9 cellular contexts compared by ENCODE assay signal in genomic region chr19:39937094-39937493, GRCh38. TPM values are rescaled to one million over a fixed set of nuclear protein-coding genes. Genes with fewer than 3 reads are reported as not detected.
A peak's percentile ranks its signal among the peaks of the same experiment; 100 is the strongest.
DNase-seq lines count a peak whose midpoint lies in the region; ATAC-seq and FAIRE-seq lines count a peak whose summit lies in the region.
"Had no signal": no experiment of that assay in that cellular context is flagged by ENCODE, and none has a peak within 500 bp of the region (broad histone marks: within the 10 kb centered on the region; RNA-seq: fewer than 3 reads in every experiment).

No MANE protein-coding gene starts in this region.

- DNase-seq in GM18507 (ENCODE audit: extremely low spot score, insufficient read length, low read depth) = no peak
- DNase-seq in activated CD8-positive, alpha-beta memory T cell treated with anti-CD3 and anti-CD28 coated beads for 24 hours = peak; percentile 73
- DNase-seq in effector memory CD4-positive, alpha-beta T cell = peak in 1 of 3 donors; percentile 30
- peak; percentile 58 for DNase-seq in stimulated activated CD8-positive, alpha-beta memory T cell treated with anti-CD3 and anti-CD28 coated beads, Interleukin-4, amount 100 ng/mL, for 48 hours
- DNase-seq in DMS 273 treated with DMSO at 0.1 percent for 48 hours (lab: John Stamatoyannopoulos, UW) = no peak
- DNase-seq: Right ventricle myocardium superior had no signal

- no peaks in the 10 kb centered on the region for H3K9me3 ChIP-seq in effector memory CD4-positive, alpha-beta T cell (ENCODE audit: control insufficient read depth, low read length)

- no peak overlapping the region for H3K4me3 ChIP-seq in effector memory CD4-positive, alpha-beta T cell (ENCODE audit: insufficient read depth, low read depth, low read length, poor library complexity, severe bottlenecking)

- H3K36me3 ChIP-seq in effector memory CD4-positive, alpha-beta T cell (ENCODE audit: control insufficient read depth, insufficient read depth, low read length) = no peaks in the 10 kb centered on the region

- no peaks in the 10 kb centered on the region for H3K27me3 ChIP-seq in effector memory CD4-positive, alpha-beta T cell (replicated peaks; ENCODE audit: control insufficient read depth, insufficient read depth, low read length, poor library complexity, severe bottlenecking)

- ATAC-seq in GM19463 (IDR thresholded peaks at IDR 0.05; ENCODE audit: unreplicated experiment) (no peak), esophagus mucosa (no peak), GM21786 (IDR thresholded peaks at IDR 0.05; ENCODE audit: unreplicated experiment) (no peak)

- H3K27ac ChIP-seq in effector memory CD4-positive, alpha-beta T cell (ENCODE audit: insufficient read depth, low read length, poor library complexity, severe bottlenecking) = peak overlapping the region; percentile 38

- FAIRE-seq in GM18507 (lab: Jason Lieb, UNC) = peak; percentile 91

- peaks cover 47% of the 10 kb centered on the region for H3K4me1 ChIP-seq in effector memory CD4-positive, alpha-beta T cell (ENCODE audit: control insufficient read depth, insufficient read depth, low read length, poor library complexity, severe bottlenecking)

RNA-seq across cellular contexts. Expression of gene FCGBP, which starts 2.7 kb away (rescaled TPM):
- 25.7 TPM for total RNA-seq in esophagus mucosa

RNA-seq across cellular contexts. Expression of gene PSMC4, which starts 33.9 kb away (rescaled TPM):
- total RNA-seq in esophagus mucosa = 56.7 TPM

RNA-seq across cellular contexts. Expression of gene ZNF546, which starts 59.8 kb away (rescaled TPM):
- total RNA-seq in esophagus mucosa = 1.3 TPM

Comparison
In these comparisons a context has a peak if more than half of its experiments do, and no peak if none do; other contexts are left out.
1. DNase-seq: peak in activated CD8-positive, alpha-beta memory T cell treated with anti-CD3 and anti-CD28 coated beads for 24 hours (single experiment) and stimulated activated CD8-positive, alpha-beta memory T cell treated with anti-CD3 and anti-CD28 coated beads, Interleukin-4, amount 100 ng/mL, for 48 hours (single experiment); none in GM18507 (single experiment) and DMS 273 treated with DMSO at 0.1 percent for 48 hours (single experiment).